Comparison of ENCODE assay signal across 17 cellular contexts in the genomic region with DNA sequence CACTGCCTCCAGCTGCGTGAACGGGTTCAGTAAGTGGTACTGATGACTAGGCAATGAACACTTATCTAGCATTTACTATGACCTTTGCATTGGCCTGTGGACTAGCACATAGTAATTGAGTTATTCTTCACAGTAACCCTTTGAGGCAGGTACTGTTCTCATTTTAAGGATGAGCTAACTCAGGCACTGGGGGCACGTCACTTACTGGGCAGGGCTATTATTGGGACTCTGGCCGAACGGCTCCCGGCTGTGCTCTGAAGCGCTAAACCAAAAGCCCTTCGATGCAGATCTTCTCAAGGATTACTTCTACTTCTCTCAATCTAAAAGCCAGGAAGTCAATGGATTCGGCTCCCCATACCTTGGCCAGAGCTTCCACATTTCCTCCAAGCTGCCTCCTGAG. TPM values are rescaled to one million over a fixed set of nuclear protein-coding genes. Genes with fewer than 3 reads are reported as not detected.
"Had no signal": no experiment of that assay in that cellular context is flagged by ENCODE, and none has a peak within 500 bp of the region (broad histone marks: within the 10 kb centered on the region; RNA-seq: fewer than 3 reads in every experiment).

No MANE protein-coding gene starts in this region.

- H3K27ac Mint-ChIP-seq: naive thymus-derived CD4-positive, alpha-beta T cell; nephron progenitor cell; stimulated activated effector memory CD8-positive, alpha-beta T cell treated with anti-CD3 and anti-CD28 coated beads, Interleukin-12 subunit alpha, Interleukin-12 subunit beta, amount 100 ng/mL, for 72 hours had no signal

- H3K4me1 Mint-ChIP-seq: naive thymus-derived CD4-positive, alpha-beta T cell; stimulated activated effector memory CD8-positive, alpha-beta T cell treated with anti-CD3 and anti-CD28 coated beads, Interleukin-12 subunit alpha, Interleukin-12 subunit beta, amount 100 ng/mL, for 72 hours had no signal

- H3K27me3 ChIP-seq: esophagus muscularis mucosa, gastroesophageal sphincter, transverse colon had no signal

- H3K4me3 ChIP-seq: esophagus muscularis mucosa, gastroesophageal sphincter, transverse colon had no signal

- H3K4me3 Mint-ChIP-seq: naive thymus-derived CD4-positive, alpha-beta T cell; nephron progenitor cell; stimulated activated effector memory CD8-positive, alpha-beta T cell treated with anti-CD3 and anti-CD28 coated beads, Interleukin-12 subunit alpha, Interleukin-12 subunit beta, amount 100 ng/mL, for 72 hours had no signal

- DNase-seq: effector memory CD4-positive, alpha-beta T cell; glutamatergic neuron; islet precursor cell; mammary epithelial cell; naive thymus-derived CD4-positive, alpha-beta T cell; nephron progenitor cell; posterior cingulate gyrus; right cardiac atrium; stimulated activated CD4-positive, alpha-beta T cell treated with anti-CD3 and anti-CD28 coated beads, Interleukin-4, amount 100 ng/mL, for 1 hour; stimulated activated CD8-positive, alpha-beta memory T cell treated with anti-CD3 and anti-CD28 coated beads, Interleukin-4, amount 100 ng/mL, for 48 hours; stimulated activated naive CD8-positive, alpha-beta T cell treated with anti-CD3 and anti-CD28 coated beads, Interleukin-15, Interleukin-2, amounts not matched to agents 100 U/mL and 50 U/mL, for 24 hours; transverse colon had no signal

- H3K36me3 ChIP-seq: esophagus muscularis mucosa, gastroesophageal sphincter, transverse colon had no signal

- H3K9me3 Mint-ChIP-seq: nephron progenitor cell; stimulated activated effector memory CD8-positive, alpha-beta T cell treated with anti-CD3 and anti-CD28 coated beads, Interleukin-12 subunit alpha, Interleukin-12 subunit beta, amount 100 ng/mL, for 72 hours had no signal

- H3K27ac ChIP-seq: epithelial cell of prostate, esophagus muscularis mucosa, gastroesophageal sphincter, transverse colon had no signal

- H3K36me3 Mint-ChIP-seq: naive thymus-derived CD4-positive, alpha-beta T cell; stimulated activated effector memory CD8-positive, alpha-beta T cell treated with anti-CD3 and anti-CD28 coated beads, Interleukin-12 subunit alpha, Interleukin-12 subunit beta, amount 100 ng/mL, for 72 hours had no signal

- H3K9me3 ChIP-seq: esophagus muscularis mucosa, gastroesophageal sphincter, transverse colon had no signal

- H3K4me1 ChIP-seq: transverse colon had no signal

RNA-seq across cellular contexts. Expression of a gene that starts 38.3 kb away (rescaled TPM):
- total RNA-seq: osteocyte had no signal
- polyA plus RNA-seq: naive thymus-derived CD4-positive, alpha-beta T cell had no signal
